Comparison of ENCODE assay signal across 10 cellular contexts in the genomic region with DNA sequence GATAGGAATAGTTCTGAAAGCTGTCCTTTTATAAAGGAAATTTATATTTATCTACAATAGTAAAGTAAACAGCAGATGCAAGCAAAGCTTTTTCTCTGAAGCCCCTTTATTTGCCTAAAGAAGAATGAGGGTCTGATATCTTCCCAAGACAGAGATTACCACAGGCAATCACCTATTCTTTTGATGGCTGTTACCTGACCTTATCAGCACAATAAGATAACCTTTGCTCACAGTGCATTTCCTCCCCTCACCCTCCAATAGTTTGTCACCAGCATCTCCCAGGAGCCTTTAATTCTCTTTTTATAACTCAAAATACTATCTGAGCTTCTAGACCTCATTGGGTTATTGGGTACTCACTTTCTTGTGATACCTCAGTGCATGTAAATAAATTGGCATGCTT. TPM values are rescaled to one million over a fixed set of nuclear protein-coding genes. Genes with fewer than 3 reads are reported as not detected.
"Had no signal": no experiment of that assay in that cellular context is flagged by ENCODE, and none has a peak within 500 bp of the region (broad histone marks: within the 10 kb centered on the region; RNA-seq: fewer than 3 reads in every experiment).

No MANE protein-coding gene starts in this region.

- H3K9me3 ChIP-seq: HAP-1 had no signal

- H3K4me1 ChIP-seq: HAP-1 had no signal

- H3K27ac ChIP-seq: GM23248 had no signal

- H3K4me3 Mint-ChIP-seq: GM23338, H9, HFFc6 had no signal

- H3K4me2 ChIP-seq: GM23338 had no signal

- H3K9ac ChIP-seq: GM23248 had no signal

- H3K36me3 ChIP-seq: HAP-1 had no signal

- H3K4me3 ChIP-seq: GM23248, GM23338, HAP-1 had no signal

- DNase-seq: GM23248, GOT3, H7, H9, HCEC 1CT, HFFc6 had no signal

- H3K27ac Mint-ChIP-seq: GM23338, H9, HFFc6 had no signal

RNA-seq across cellular contexts. Expression of a gene that starts 6.5 kb away (rescaled TPM):
- total RNA-seq: GM23248, HFFc6 had no signal

RNA-seq across cellular contexts. Expression of a gene that starts 13.5 kb away (rescaled TPM):
- total RNA-seq: GM23248, GM23338, H1, H4, H7, H9, HFFc6 had no signal
- polyA plus RNA-seq: GM23248, GM23338 had no signal
